In genomic region chr4:122733805-122734155, GRCh38 we compare ENCODE assay signal across 10 cellular contexts. TPM values are rescaled to one million over a fixed set of nuclear protein-coding genes. Genes with fewer than 3 reads are reported as not detected.
A peak's percentile ranks its signal among the peaks of the same experiment; 100 is the strongest.
DNase-seq lines count a peak whose midpoint lies in the region; ATAC-seq and TF ChIP-seq lines count a peak whose summit lies in the region.
"Had no signal": no experiment of that assay in that cellular context is flagged by ENCODE, and none has a peak within 500 bp of the region (broad histone marks: within the 10 kb centered on the region; RNA-seq: fewer than 3 reads in every experiment).

No MANE protein-coding gene starts in this region.

- H3K9ac ChIP-seq in SK-N-MC (ENCODE audit: insufficient read length) = peak overlapping the region; percentile 48

- 41 to 89% methylated on average over 1 of the region's 1 CpG for WGBS in sigmoid colon, 2 donors

- H3K9me3 ChIP-seq in SK-N-MC (ENCODE audit: low read depth, low read length) (no peaks in the 10 kb centered on the region), sigmoid colon (no peaks in the 10 kb centered on the region)

- H3K27me3 ChIP-seq in sigmoid colon = no peaks in the 10 kb centered on the region

- TF ChIP-seq EP300 in sigmoid colon (IDR thresholded peaks at IDR 0.05) = no peak

- intact Hi-C loops in sigmoid colon (cut with DNase I) = loop anchor here (5.0 kb wide), 1 partner anchor 189 kb away; the partner anchor contains the start of gene NUDT6

- TF ChIP-seq CTCF in fibroblast of the aortic adventitia (IDR thresholded peaks at IDR 0.05; ENCODE audit: insufficient read depth, low read length) (no peak), sigmoid colon (IDR thresholded peaks at IDR 0.05) (no peak)

- H3K27ac ChIP-seq in SK-N-MC (no peak overlapping the region), sigmoid colon (peak overlapping the region; percentile 82 to 88 (median 84))

- DNase-seq in DMS53 (lab: John Stamatoyannopoulos, UW) = peak; percentile 3
- no peak for DNase-seq in DMS53 treated with DMSO at 0.1 percent for 48 hours (lab: John Stamatoyannopoulos, UW; ENCODE audit: unreplicated experiment)
- no peak for DNase-seq in SK-N-MC (ENCODE audit: low read depth, low spot score)
- DNase-seq in fibroblast of the aortic adventitia (ENCODE audit: low read depth) = no peak
- DNase-seq in sigmoid colon = no peak
- DNase-seq in NCI-H526 (lab: John Stamatoyannopoulos, UW) = no peak
- no peak for DNase-seq in DMS153 treated with DMSO at 0.1 percent for 48 hours (lab: John Stamatoyannopoulos, UW; ENCODE audit: unreplicated experiment)
- DNase-seq: 8988T, SHP77 treated with DMSO at 0.1 percent for 48 hours had no signal

- no peak for TF ChIP-seq POLR2A in sigmoid colon (IDR thresholded peaks at IDR 0.05)

- H3K4me1 ChIP-seq in sigmoid colon = peaks cover 0 to 24% (median 10%) of the 10 kb centered on the region in 4 donors

- H3K36me3 ChIP-seq in SK-N-MC (ENCODE audit: insufficient read depth, low read length) = no peaks in the 10 kb centered on the region
- H3K36me3 ChIP-seq in sigmoid colon = no peaks in the 10 kb centered on the region

- ATAC-seq in HG03025 (IDR thresholded peaks at IDR 0.05; ENCODE audit: low FRiP score, unreplicated experiment) = no peak

- H3K4me3 ChIP-seq in SK-N-MC (peak overlapping the region; percentile 96), fibroblast of the aortic adventitia (ENCODE audit: low read depth, low read length) (peak overlapping the region; percentile 84), sigmoid colon (peak overlapping the region in 2 of 4 donors; percentile 70 to 72)

RNA-seq across cellular contexts. Expression of gene BBS12, which starts 1.3 kb away (rescaled TPM):
- total RNA-seq in fibroblast of the aortic adventitia (ENCODE audit: low replicate concordance) (2.0 and 5.8 TPM in 2 replicates), sigmoid colon (1 to 10 TPM; 2.2 to 5.1 (median 3.8) TPM)
- 1 to 10 TPM; 1.8 to 3.7 (median 1.8) TPM for polyA plus RNA-seq in sigmoid colon
